ENCODE assay signal across 21 cellular contexts in genomic region chr21:28904961-28905435, GRCh38.
"Had no signal": no experiment of that assay in that cellular context is flagged by ENCODE, and none has a peak within 500 bp of the region (broad histone marks: within the 10 kb centered on the region; RNA-seq: fewer than 3 reads in every experiment).

No MANE protein-coding gene starts in this region.

- ATAC-seq: activated CD8-positive, alpha-beta memory T cell treated with anti-CD3 and anti-CD28 coated beads, Interleukin-2, amount 10 ng/mL, durations not matched to agents 7 days and 5 days; activated T-helper 17 cell treated with anti-CD3 and anti-CD28 coated beads, Interleukin-2, amount 50 U/mL, for 72 hours; foreskin keratinocyte; left lobe of liver; T-cell had no signal

- H3K4me3 ChIP-seq: lung, right atrium auricular region, suprapubic skin had no signal

- H3K27me3 ChIP-seq: right atrium auricular region, suprapubic skin had no signal

- H3K27ac ChIP-seq: foreskin keratinocyte, right atrium auricular region, suprapubic skin had no signal

- H3K9me3 ChIP-seq: right atrium auricular region, suprapubic skin had no signal

- DNase-seq: activated CD4-positive, alpha-beta memory T cell treated with anti-CD3 and anti-CD28 coated beads, Interleukin-2, amount 10 ng/mL, durations not matched to agents 7 days and 5 days; activated CD4-positive, alpha-beta T cell treated with anti-CD3 and anti-CD28 coated beads for 48 hours; activated CD4-positive, CD25-positive, alpha-beta regulatory T cell; activated CD8-positive, alpha-beta memory T cell treated with anti-CD3 and anti-CD28 coated beads, Interleukin-2, amount 10 ng/mL, durations not matched to agents 7 days and 5 days; activated naive CD4-positive, alpha-beta T cell; activated naive CD8-positive, alpha-beta T cell treated with anti-CD3 and anti-CD28 coated beads for 36 hours; amniotic stem cell; dermis blood vessel endothelial cell; effector memory CD4-positive, alpha-beta T cell; foreskin keratinocyte; hippocampal formation; nucleus accumbens; stimulated activated CD4-positive, alpha-beta T cell treated with anti-CD3 and anti-CD28 coated beads, Interleukin-2, amount 100 ng/mL, for 48 hours; T-cell; T-helper 9 cell; trophoblast cell had no signal

- H3K4me1 ChIP-seq: foreskin keratinocyte, right atrium auricular region, suprapubic skin had no signal

- H3K36me3 ChIP-seq: right atrium auricular region, suprapubic skin had no signal
